ENCODE assay signal across 32 cellular contexts in genomic region chr16:50190292-50190691, GRCh38.
"Had no signal": no experiment of that assay in that cellular context is flagged by ENCODE, and none has a peak within 500 bp of the region (broad histone marks: within the 10 kb centered on the region; RNA-seq: fewer than 3 reads in every experiment).

No MANE protein-coding gene starts in this region.

- DNase-seq: activated B cell treated with CpG ODN at 0.5 μM for 24 hours; activated CD4-positive, alpha-beta memory T cell treated with anti-CD3 and anti-CD28 coated beads for 36 hours; activated CD4-positive, alpha-beta T cell treated with anti-CD3 and anti-CD28 coated beads for 4 hours; activated CD4-positive, alpha-beta T cell treated with anti-CD3 and anti-CD28 coated beads, Interleukin-2, amount 10 ng/mL, durations not matched to agents 24 days and 14 days; activated CD4-positive, alpha-beta T cell treated with anti-CD3 and anti-CD28 coated beads, Interleukin-2, amount 50 U/mL, for 1 hour; activated CD4-positive, alpha-beta T cell treated with anti-CD3 and anti-CD28 coated beads, Interleukin-2, amount 50 U/mL, for 4 hours; activated CD4-positive, CD25-positive, alpha-beta regulatory T cell treated with anti-CD3 and anti-CD28 coated beads, Interleukin-2, amount 50 U/mL, for 72 hours; activated CD8-positive, alpha-beta memory T cell treated with anti-CD3 and anti-CD28 coated beads, Interleukin-2, amount 50 U/mL, for 4 hours; activated CD8-positive, alpha-beta T cell treated with anti-CD3 and anti-CD28 coated beads for 36 hours; activated effector memory CD4-positive, alpha-beta T cell treated with Interleukin-2 at 50 U/mL for 16 hours; activated gamma-delta T cell; activated naive CD4-positive, alpha-beta T cell treated with anti-CD3 and anti-CD28 coated beads, Interleukin-2, amount 10 ng/mL, durations not matched to agents 7 days and 5 days; activated naive CD4-positive, alpha-beta T cell treated with Interleukin-2 at 50 U/mL for 16 hours; activated naive CD8-positive, alpha-beta T cell treated with anti-CD3 and anti-CD28 coated beads, Interleukin-2, amount 10 ng/mL, durations not matched to agents 7 days and 5 days; activated naive CD8-positive, alpha-beta T cell treated with anti-CD3 and anti-CD28 coated beads, Interleukin-2, amount 50 U/mL, for 24 hours; activated T-cell treated with anti-CD3 and anti-CD28 coated beads for 4 hours; activated T-cell treated with anti-CD3 and anti-CD28 coated beads, Interleukin-2, amount 50 U/mL, for 1 hour; activated T-cell treated with anti-CD3 and anti-CD28 coated beads, Interleukin-2, amount 50 U/mL, for 4 hours; aorta; body of pancreas; brain microvascular endothelial cell; central memory CD4-positive, alpha-beta T cell; T-helper 2 cell; T-helper 9 cell had no signal

- H3K27ac ChIP-seq: body of pancreas, brain microvascular endothelial cell, breast epithelium had no signal

- H3K27me3 Mint-ChIP-seq: activated B cell treated with CpG ODN at 0.5 μM for 24 hours; activated CD4-positive, alpha-beta memory T cell treated with anti-CD3 and anti-CD28 coated beads for 36 hours; activated CD4-positive, alpha-beta T cell treated with anti-CD3 and anti-CD28 coated beads, Interleukin-2, amount 10 ng/mL, durations not matched to agents 24 days and 14 days; activated CD8-positive, alpha-beta T cell treated with anti-CD3 and anti-CD28 coated beads for 36 hours; activated naive CD4-positive, alpha-beta T cell treated with anti-CD3 and anti-CD28 coated beads, Interleukin-2, amount 10 ng/mL, durations not matched to agents 7 days and 5 days; activated naive CD4-positive, alpha-beta T cell treated with anti-CD3 and anti-CD28 coated beads, Interleukin-2, amount 50 U/mL, for 24 hours; activated naive CD8-positive, alpha-beta T cell; activated naive CD8-positive, alpha-beta T cell treated with anti-CD3 and anti-CD28 coated beads, Interleukin-2, amount 10 ng/mL, durations not matched to agents 7 days and 5 days; activated naive CD8-positive, alpha-beta T cell treated with anti-CD3 and anti-CD28 coated beads, Interleukin-2, amount 50 U/mL, for 24 hours had no signal

- H3K27ac Mint-ChIP-seq: activated B cell treated with CpG ODN at 0.5 μM for 24 hours; activated CD4-positive, alpha-beta memory T cell treated with anti-CD3 and anti-CD28 coated beads for 36 hours; activated CD4-positive, alpha-beta T cell treated with anti-CD3 and anti-CD28 coated beads, Interleukin-2, amount 10 ng/mL, durations not matched to agents 24 days and 14 days; activated CD8-positive, alpha-beta T cell treated with anti-CD3 and anti-CD28 coated beads for 36 hours; activated naive CD4-positive, alpha-beta T cell treated with anti-CD3 and anti-CD28 coated beads, Interleukin-2, amount 50 U/mL, for 24 hours; activated naive CD8-positive, alpha-beta T cell treated with anti-CD3 and anti-CD28 coated beads, Interleukin-2, amount 10 ng/mL, durations not matched to agents 7 days and 5 days; activated naive CD8-positive, alpha-beta T cell treated with anti-CD3 and anti-CD28 coated beads, Interleukin-2, amount 50 U/mL, for 24 hours; activated T-helper 2 cell treated with anti-CD3 and anti-CD28 coated beads, Interferon-gamma antibody, Interleukin-2, Interleukin-4, amounts not matched to agents 10 μg/mL and 5 μg/mL and 100 μg/mL, durations not matched to agents 14 hours and 24 hours and 36 hours; T-helper 1 cell treated with Interleukin-12 subunit alpha and Interleukin-12 subunit beta and Interleukin-4 antibody, amounts not matched to agents 30 μg/mL and 1 μg/mL, for 36 hours; T-helper 2 cell treated with Interferon-gamma antibody and Interleukin-4, amounts not matched to agents 5 μg/mL and 100 μg/mL, for 36 hours had no signal

- H3K9me3 ChIP-seq: body of pancreas, breast epithelium had no signal

- FAIRE-seq: astrocyte, TTC549 had no signal

- H3K36me3 ChIP-seq: brain microvascular endothelial cell, breast epithelium had no signal

- H3K36me3 Mint-ChIP-seq: activated CD4-positive, alpha-beta memory T cell treated with anti-CD3 and anti-CD28 coated beads for 36 hours had no signal

- ATAC-seq: activated CD8-positive, alpha-beta T cell treated with anti-CD3 and anti-CD28 coated beads for 36 hours; activated naive CD8-positive, alpha-beta T cell treated with anti-CD3 and anti-CD28 coated beads, Interleukin-2, amount 50 U/mL, for 24 hours; activated T-cell treated with anti-CD3 and anti-CD28 coated beads, Interleukin-2, amount 50 U/mL, for 4 hours; body of pancreas had no signal

- H3K4me3 ChIP-seq: body of pancreas, breast epithelium had no signal

- H3K4me3 Mint-ChIP-seq: activated B cell treated with CpG ODN at 0.5 μM for 24 hours; activated CD4-positive, alpha-beta memory T cell treated with anti-CD3 and anti-CD28 coated beads for 36 hours; activated CD4-positive, alpha-beta T cell treated with anti-CD3 and anti-CD28 coated beads, Interleukin-2, amount 10 ng/mL, durations not matched to agents 24 days and 14 days; activated CD8-positive, alpha-beta T cell treated with anti-CD3 and anti-CD28 coated beads for 36 hours; activated naive CD4-positive, alpha-beta T cell treated with anti-CD3 and anti-CD28 coated beads, Interleukin-2, amount 10 ng/mL, durations not matched to agents 7 days and 5 days; activated naive CD4-positive, alpha-beta T cell treated with anti-CD3 and anti-CD28 coated beads, Interleukin-2, amount 50 U/mL, for 24 hours; activated naive CD8-positive, alpha-beta T cell; activated naive CD8-positive, alpha-beta T cell treated with anti-CD3 and anti-CD28 coated beads, Interleukin-2, amount 10 ng/mL, durations not matched to agents 7 days and 5 days; activated naive CD8-positive, alpha-beta T cell treated with anti-CD3 and anti-CD28 coated beads, Interleukin-2, amount 50 U/mL, for 24 hours; activated T-cell treated with anti-CD3 and anti-CD28 coated beads, Interleukin-2, amount 50 U/mL, for 4 hours; T-helper 1 cell treated with Interleukin-12 subunit alpha and Interleukin-12 subunit beta and Interleukin-4 antibody, amounts not matched to agents 30 μg/mL and 1 μg/mL, for 36 hours; T-helper 2 cell treated with Interferon-gamma antibody and Interleukin-4, amounts not matched to agents 5 μg/mL and 100 μg/mL, for 36 hours had no signal

- H3K9me3 Mint-ChIP-seq: activated B cell treated with CpG ODN at 0.5 μM for 24 hours; activated CD4-positive, alpha-beta memory T cell treated with anti-CD3 and anti-CD28 coated beads for 36 hours; activated CD4-positive, alpha-beta T cell treated with anti-CD3 and anti-CD28 coated beads, Interleukin-2, amount 10 ng/mL, durations not matched to agents 24 days and 14 days; activated CD8-positive, alpha-beta T cell treated with anti-CD3 and anti-CD28 coated beads for 36 hours; activated naive CD4-positive, alpha-beta T cell treated with anti-CD3 and anti-CD28 coated beads, Interleukin-2, amount 10 ng/mL, durations not matched to agents 7 days and 5 days; activated naive CD4-positive, alpha-beta T cell treated with anti-CD3 and anti-CD28 coated beads, Interleukin-2, amount 50 U/mL, for 24 hours; activated naive CD8-positive, alpha-beta T cell treated with anti-CD3 and anti-CD28 coated beads, Interleukin-2, amount 10 ng/mL, durations not matched to agents 7 days and 5 days; activated naive CD8-positive, alpha-beta T cell treated with anti-CD3 and anti-CD28 coated beads, Interleukin-2, amount 50 U/mL, for 24 hours; activated T-cell treated with anti-CD3 and anti-CD28 coated beads, Interleukin-2, amount 50 U/mL, for 4 hours; activated T-helper 2 cell treated with anti-CD3 and anti-CD28 coated beads, Interferon-gamma antibody, Interleukin-2, Interleukin-4, amounts not matched to agents 10 μg/mL and 5 μg/mL and 100 μg/mL, durations not matched to agents 14 hours and 24 hours and 36 hours; T-helper 1 cell treated with Interleukin-12 subunit alpha and Interleukin-12 subunit beta and Interleukin-4 antibody, amounts not matched to agents 30 μg/mL and 1 μg/mL, for 36 hours; T-helper 2 cell treated with Interferon-gamma antibody and Interleukin-4, amounts not matched to agents 5 μg/mL and 100 μg/mL, for 36 hours had no signal

- H3K27me3 ChIP-seq: body of pancreas, brain microvascular endothelial cell, breast epithelium had no signal
